Comparison of ENCODE assay signal across 8 cellular contexts in the genomic region with DNA sequence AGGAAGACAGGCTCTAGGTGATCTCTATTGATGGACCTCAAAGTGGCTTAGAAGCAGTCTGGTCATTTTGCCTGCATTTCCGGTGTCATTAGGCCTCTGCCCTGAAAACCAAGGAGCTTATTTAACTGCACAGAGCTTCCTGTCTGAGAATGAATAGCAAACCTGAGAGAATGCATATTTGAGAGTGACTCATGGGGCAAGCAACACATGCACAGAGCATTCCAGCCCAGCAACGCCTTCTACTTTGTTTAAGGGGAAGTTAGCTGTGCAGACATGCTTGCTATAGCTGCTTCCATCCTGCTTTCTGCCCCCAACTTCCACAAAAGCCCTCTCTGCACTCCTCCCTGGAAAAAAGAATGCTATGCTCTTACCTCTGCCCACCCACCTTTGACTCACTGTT.
A peak's percentile ranks its signal among the peaks of the same experiment; 100 is the strongest.
DNase-seq lines count a peak whose midpoint lies in the region; ATAC-seq and TF ChIP-seq lines count a peak whose summit lies in the region.

No MANE protein-coding gene starts in this region.

- no peaks in the 10 kb centered on the region for H4K20me1 ChIP-seq in mammary epithelial cell (ENCODE audit: insufficient read depth, low read length)

- no peaks in the 10 kb centered on the region for H3K9me3 Mint-ChIP-seq in activated T-helper 2 cell treated with anti-CD3 and anti-CD28 coated beads, Interferon-gamma antibody, Interleukin-2, Interleukin-4, amounts not matched to agents 10 μg/mL and 5 μg/mL and 100 μg/mL, durations not matched to agents 14 hours and 24 hours and 36 hours
- no peaks in the 10 kb centered on the region for H3K9me3 Mint-ChIP-seq in activated naive CD4-positive, alpha-beta T cell treated with anti-CD3 and anti-CD28 coated beads, Interleukin-2, amount 10 ng/mL, durations not matched to agents 7 days and 5 days

- peak overlapping the region; percentile 29 for H3K4me2 ChIP-seq in mammary epithelial cell (ENCODE audit: insufficient read depth, low read depth, low read length)

- in situ Hi-C loops in mammary epithelial cell (cut with MboI; ENCODE audit: low sequenced_read_pairs in 2 of 2) = no loop called here

- CTCF ChIA-PET in mammary epithelial cell (lab: Charles Lee; ENCODE audit: low non-redundant PET) = no interaction called here
- CTCF ChIA-PET in activated naive CD4-positive, alpha-beta T cell treated with anti-CD3 and anti-CD28 coated beads, Interleukin-2, amount 10 ng/mL, durations not matched to agents 7 days and 5 days (lab: Charles Lee) = no interaction called here

- no peaks in the 10 kb centered on the region for H3K36me3 Mint-ChIP-seq in activated T-helper 2 cell treated with anti-CD3 and anti-CD28 coated beads, Interferon-gamma antibody, Interleukin-2, Interleukin-4, amounts not matched to agents 10 μg/mL and 5 μg/mL and 100 μg/mL, durations not matched to agents 14 hours and 24 hours and 36 hours (ENCODE audit: low read depth)
- H3K36me3 Mint-ChIP-seq in activated naive CD4-positive, alpha-beta T cell treated with anti-CD3 and anti-CD28 coated beads, Interleukin-2, amount 10 ng/mL, durations not matched to agents 7 days and 5 days = no peaks in the 10 kb centered on the region

- no peaks in the 10 kb centered on the region for H3K27me3 ChIP-seq in mammary epithelial cell (ENCODE audit: insufficient read depth, low read length)

- BruUV-seq in mammary epithelial cell (replicated peaks; lab: Mats Ljungman, UMichigan) = no TSS peak

- H3K27ac Mint-ChIP-seq in activated T-helper 2 cell treated with anti-CD3 and anti-CD28 coated beads, Interferon-gamma antibody, Interleukin-2, Interleukin-4, amounts not matched to agents 10 μg/mL and 5 μg/mL and 100 μg/mL, durations not matched to agents 14 hours and 24 hours and 36 hours = no peak overlapping the region
- no peak overlapping the region for H3K27ac Mint-ChIP-seq in activated naive CD4-positive, alpha-beta T cell treated with anti-CD3 and anti-CD28 coated beads, Interleukin-2, amount 10 ng/mL, durations not matched to agents 7 days and 5 days

- H3K4me1 Mint-ChIP-seq in activated T-helper 2 cell treated with anti-CD3 and anti-CD28 coated beads, Interferon-gamma antibody, Interleukin-2, Interleukin-4, amounts not matched to agents 10 μg/mL and 5 μg/mL and 100 μg/mL, durations not matched to agents 14 hours and 24 hours and 36 hours (ENCODE audit: low read depth) = no peaks in the 10 kb centered on the region
- no peaks in the 10 kb centered on the region for H3K4me1 Mint-ChIP-seq in activated naive CD4-positive, alpha-beta T cell treated with anti-CD3 and anti-CD28 coated beads, Interleukin-2, amount 10 ng/mL, durations not matched to agents 7 days and 5 days

- no peak overlapping the region for H3K4me3 Mint-ChIP-seq in activated T-helper 2 cell treated with anti-CD3 and anti-CD28 coated beads, Interferon-gamma antibody, Interleukin-2, Interleukin-4, amounts not matched to agents 10 μg/mL and 5 μg/mL and 100 μg/mL, durations not matched to agents 14 hours and 24 hours and 36 hours (ENCODE audit: low read depth)
- H3K4me3 Mint-ChIP-seq in activated naive CD4-positive, alpha-beta T cell treated with anti-CD3 and anti-CD28 coated beads, Interleukin-2, amount 10 ng/mL, durations not matched to agents 7 days and 5 days = no peak overlapping the region

- DNase-seq in mammary epithelial cell (peak; percentile 77), skeletal muscle cell (ENCODE audit: low read depth) (peak; percentile 39), GF-D8 (lab: John Stamatoyannopoulos, UW) (no peak)
- no peak for DNase-seq in activated naive CD4-positive, alpha-beta T cell treated with anti-CD3 and anti-CD28 coated beads, Interleukin-2, amount 50 U/mL, for 16 hours
- DNase-seq in activated T-helper 2 cell treated with anti-CD3 and anti-CD28 coated beads, Interferon-gamma antibody, Interleukin-2, Interleukin-4, amounts not matched to agents 10 μg/mL and 5 μg/mL and 100 μg/mL, durations not matched to agents 14 hours and 24 hours and 36 hours (ENCODE audit: low spot score) = no peak
- no peak for DNase-seq in activated naive CD4-positive, alpha-beta T cell treated with anti-CD3 and anti-CD28 coated beads, Interleukin-2, amount 10 ng/mL, durations not matched to agents 7 days and 5 days

- 8% methylated on average over 2 of the region's 2 CpGs for WGBS in mammary epithelial cell (ENCODE audit: low coverage, missing lambda C conversion rate)

- no peaks in the 10 kb centered on the region for H3K9me3 ChIP-seq in mammary epithelial cell (replicated peaks; ENCODE audit: insufficient read depth, low read length)

- ATAC-seq in GM19397 (IDR thresholded peaks at IDR 0.05; ENCODE audit: unreplicated experiment) (peak; percentile 72), HG03378 (IDR thresholded peaks at IDR 0.05; ENCODE audit: unreplicated experiment) (peak; percentile 88)

- peak overlapping the region; percentile 52 for H3K27ac ChIP-seq in mammary epithelial cell (ENCODE audit: insufficient read depth, low read depth, low read length)

- TF ChIP-seq CTCF in mammary epithelial cell (conservative IDR thresholded peaks at IDR 0.05 in 1 of 2, IDR thresholded peaks at IDR 0.05 in 1 of 2; ENCODE audit: extremely low read depth in 1 of 2, insufficient read depth in 1 of 2, low read depth in 1 of 2, low read length in 2 of 2) = no peak

- H2AFZ ChIP-seq in mammary epithelial cell (ENCODE audit: low read depth, low read length) = peak overlapping the region; percentile 88

- no peaks in the 10 kb centered on the region for H3K79me2 ChIP-seq in mammary epithelial cell (ENCODE audit: insufficient read depth, low read length)

- no peaks in the 10 kb centered on the region for H3K36me3 ChIP-seq in mammary epithelial cell (ENCODE audit: insufficient read depth, low read length)

- H3K4me3 ChIP-seq in mammary epithelial cell (replicated peaks in 1 of 3; ENCODE audit: insufficient read depth in 1 of 3, low read depth in 2 of 3, low read length in 3 of 3) = no peak overlapping the region
- no peak overlapping the region for H3K4me3 ChIP-seq in skeletal muscle cell (ENCODE audit: low read depth, low read length)

- H3K27me3 Mint-ChIP-seq in activated T-helper 2 cell treated with anti-CD3 and anti-CD28 coated beads, Interferon-gamma antibody, Interleukin-2, Interleukin-4, amounts not matched to agents 10 μg/mL and 5 μg/mL and 100 μg/mL, durations not matched to agents 14 hours and 24 hours and 36 hours (ENCODE audit: low read depth) = no peaks in the 10 kb centered on the region
- no peaks in the 10 kb centered on the region for H3K27me3 Mint-ChIP-seq in activated naive CD4-positive, alpha-beta T cell treated with anti-CD3 and anti-CD28 coated beads, Interleukin-2, amount 10 ng/mL, durations not matched to agents 7 days and 5 days

- dilution Hi-C loops in mammary epithelial cell (cut with HindIII; ENCODE audit: low sequenced_read_pairs) = no loop called here

- H3K9ac ChIP-seq in mammary epithelial cell (ENCODE audit: insufficient read depth, low read length) = no peak overlapping the region

- H3K4me1 ChIP-seq in mammary epithelial cell (ENCODE audit: insufficient read depth, low read length) = peaks cover 13% of the 10 kb centered on the region

- intact Hi-C loops in mammary epithelial cell (cut with micrococcal nuclease) = no loop called here
- intact Hi-C loops in activated T-helper 2 cell treated with anti-CD3 and anti-CD28 coated beads, Interferon-gamma antibody, Interleukin-2, Interleukin-4, amounts not matched to agents 10 μg/mL and 5 μg/mL and 100 μg/mL, durations not matched to agents 14 hours and 24 hours and 36 hours (cut with micrococcal nuclease) = no loop called here

Comparison
In these comparisons a context has a peak if more than half of its experiments do, and no peak if none do; other contexts are left out.
1. DNase-seq: peak in mammary epithelial cell (single experiment) and skeletal muscle cell (single experiment); none in activated naive CD4-positive, alpha-beta T cell treated with anti-CD3 and anti-CD28 coated beads, Interleukin-2, amount 50 U/mL, for 16 hours (single experiment), activated T-helper 2 cell treated with anti-CD3 and anti-CD28 coated beads, Interferon-gamma antibody, Interleukin-2, Interleukin-4, amounts not matched to agents 10 μg/mL and 5 μg/mL and 100 μg/mL, durations not matched to agents 14 hours and 24 hours and 36 hours (single experiment), GF-D8 (single experiment) and activated naive CD4-positive, alpha-beta T cell treated with anti-CD3 and anti-CD28 coated beads, Interleukin-2, amount 10 ng/mL, durations not matched to agents 7 days and 5 days (single experiment).